30 cellular contexts compared by ENCODE assay signal in the genomic region with DNA sequence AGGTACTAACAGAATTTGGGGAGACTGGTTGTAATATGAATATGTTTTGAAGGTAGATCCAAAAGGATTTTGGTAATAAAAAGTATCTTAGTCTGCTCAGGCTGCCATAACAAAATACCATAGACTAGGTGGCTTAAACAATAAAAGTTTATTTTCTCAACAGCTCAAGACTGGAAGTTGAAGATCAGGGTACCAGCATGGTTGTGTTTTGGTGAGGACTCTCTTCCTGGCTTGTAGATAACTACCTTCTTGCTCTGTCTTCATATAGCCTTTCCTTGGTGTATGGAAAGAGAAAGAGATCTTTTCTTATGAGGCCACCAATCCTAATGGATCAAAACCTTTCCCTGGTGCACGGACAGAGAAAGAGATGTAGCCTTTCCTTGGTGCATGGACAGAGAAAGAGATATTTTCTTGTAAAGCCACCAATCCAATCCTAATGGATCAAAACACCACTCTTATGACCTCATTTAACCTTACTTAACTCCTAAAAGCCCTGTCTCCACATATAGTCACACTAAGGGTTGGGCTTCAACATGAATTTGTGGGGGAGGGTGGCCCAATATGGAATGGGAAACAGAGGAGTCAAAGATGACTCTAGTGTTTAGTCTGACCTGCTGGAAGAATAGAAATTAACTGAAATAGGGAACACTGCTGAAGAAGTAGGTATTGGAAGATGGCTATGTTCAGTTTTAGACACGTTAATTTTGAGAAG.
"Had no signal": no experiment of that assay in that cellular context is flagged by ENCODE, and none has a peak within 500 bp of the region (broad histone marks: within the 10 kb centered on the region; RNA-seq: fewer than 3 reads in every experiment).

No MANE protein-coding gene starts in this region.

- H3K4me3 ChIP-seq: left lung, lower lobe of right lung, neural progenitor cell, ovary, right atrium auricular region, right lobe of liver, smooth muscle cell, stomach, testis, thyroid gland, transverse colon, upper lobe of right lung had no signal

- H3K9me3 Mint-ChIP-seq: immature natural killer cell, naive B cell, natural killer cell, nephron progenitor cell, neural progenitor cell had no signal

- ATAC-seq: left colon; left lung; lower lobe of right lung; natural killer cell; right lobe of liver; stimulated activated naive B cell treated with anti-CD40 and anti-IgM and Interleukin-4, amounts not matched to agents 10 μg/mL and 1 μg/mL and 100 μg/mL, for 72 hours; stimulated activated naive CD8-positive, alpha-beta T cell treated with anti-CD3 and anti-CD28 coated beads, Interleukin-15, Interleukin-2, amounts not matched to agents 100 U/mL and 50 U/mL, for 24 hours; upper lobe of right lung had no signal

- H3K4me3 Mint-ChIP-seq: immature natural killer cell; natural killer cell; nephron progenitor cell; neural progenitor cell; stimulated activated naive B cell treated with anti-CD40 and anti-IgM and Interleukin-4, amounts not matched to agents 10 μg/mL and 1 μg/mL and 100 μg/mL, for 72 hours had no signal

- H3K27ac Mint-ChIP-seq: immature natural killer cell; naive B cell; natural killer cell; nephron progenitor cell; neural progenitor cell; progenitor cell of endocrine pancreas; stimulated activated naive B cell treated with anti-CD40 and anti-IgM and Interleukin-4, amounts not matched to agents 10 μg/mL and 1 μg/mL and 100 μg/mL, for 72 hours had no signal

- H3K27ac ChIP-seq: lower lobe of right lung, neural progenitor cell, ovary, right atrium auricular region, right lobe of liver, stomach, testis, thyroid gland, transverse colon, upper lobe of right lung had no signal

- FAIRE-seq: islet of Langerhans, kidney, urothelium cell line had no signal

- H3K36me3 ChIP-seq: left lung, lower lobe of right lung, neural progenitor cell, ovary, right atrium auricular region, right lobe of liver, stomach, thyroid gland, transverse colon, upper lobe of right lung had no signal

- DNase-seq: hypothalamus; immature natural killer cell; kidney; left colon; left lung; lower lobe of right lung; mammary epithelial cell; mesenchymal stem cell; naive B cell; natural killer cell; nephron progenitor cell; ovary; right lobe of liver; stimulated activated CD4-positive, alpha-beta T cell treated with anti-CD3 and anti-CD28 coated beads, Interleukin-12 subunit alpha, Interleukin-12 subunit beta, amount 100 ng/mL, for 4 hours; stimulated activated CD4-positive, alpha-beta T cell treated with anti-CD3 and anti-CD28 coated beads, Interleukin-15, amount 100 ng/mL, for 24 hours; stimulated activated CD4-positive, alpha-beta T cell treated with anti-CD3 and anti-CD28 coated beads, Interleukin-2, amount 100 ng/mL, for 24 hours; stimulated activated CD4-positive, alpha-beta T cell treated with anti-CD3 and anti-CD28 coated beads, Interleukin-4, amount 100 ng/mL, for 1 hour; stimulated activated naive B cell treated with anti-CD40 and anti-IgM and Interleukin-4, amounts not matched to agents 10 μg/mL and 1 μg/mL and 100 μg/mL, for 72 hours; stimulated activated naive CD8-positive, alpha-beta T cell treated with anti-CD3 and anti-CD28 coated beads, Interleukin-15, Interleukin-2, amounts not matched to agents 100 U/mL and 50 U/mL, for 24 hours; stomach; testis; thyroid gland; transverse colon; upper lobe of right lung had no signal

- H3K27me3 ChIP-seq: left lung, neural progenitor cell, ovary, right atrium auricular region, right lobe of liver, stomach, testis, thyroid gland, transverse colon, upper lobe of right lung had no signal

- H3K4me1 ChIP-seq: right atrium auricular region, testis, upper lobe of right lung had no signal

- H3K9me3 ChIP-seq: left lung, lower lobe of right lung, ovary, right atrium auricular region, right lobe of liver, stomach, testis, thyroid gland, transverse colon, upper lobe of right lung had no signal

- H3K36me3 Mint-ChIP-seq: immature natural killer cell; naive B cell; natural killer cell; neural progenitor cell; stimulated activated naive B cell treated with anti-CD40 and anti-IgM and Interleukin-4, amounts not matched to agents 10 μg/mL and 1 μg/mL and 100 μg/mL, for 72 hours had no signal

- H3K27me3 Mint-ChIP-seq: naive B cell; progenitor cell of endocrine pancreas; stimulated activated naive B cell treated with anti-CD40 and anti-IgM and Interleukin-4, amounts not matched to agents 10 μg/mL and 1 μg/mL and 100 μg/mL, for 72 hours had no signal
